Comparison of ENCODE assay signal across 6 cellular contexts in the genomic region with DNA sequence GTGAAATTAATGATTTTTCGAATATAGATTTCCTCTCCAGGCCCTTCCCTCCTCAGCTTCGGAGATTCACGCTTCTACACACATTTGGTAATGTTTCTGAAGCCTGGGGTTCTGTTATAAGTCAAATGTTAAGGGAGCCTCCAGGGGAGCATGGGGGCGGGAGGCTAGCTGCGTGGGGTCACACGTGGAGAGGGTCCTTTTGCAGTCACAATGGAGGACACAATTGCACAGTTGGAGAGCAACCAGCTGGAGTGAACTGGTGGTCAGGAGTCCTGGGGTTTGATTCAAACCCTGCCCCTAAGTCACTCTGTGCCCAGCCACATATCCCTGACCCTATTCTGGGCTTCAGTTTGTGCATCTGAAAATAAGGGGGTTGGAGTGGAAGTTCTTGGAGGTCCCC.
"Had no signal": no experiment of that assay in that cellular context is flagged by ENCODE, and none has a peak within 500 bp of the region (broad histone marks: within the 10 kb centered on the region; RNA-seq: fewer than 3 reads in every experiment).

No MANE protein-coding gene starts in this region.

- H3K9ac ChIP-seq: GM23248 had no signal

- H3K27ac ChIP-seq: GM23248, HL-60 had no signal

- H3K4me3 ChIP-seq: GM23248, HAP-1, K562 had no signal

- H3K27ac Mint-ChIP-seq: HFFc6 had no signal

- DNase-seq: GM23248, HFFc6, IMR-90 had no signal

- H3K4me3 Mint-ChIP-seq: HFFc6 had no signal

- H3K4me1 ChIP-seq: HAP-1 had no signal

- H2AFZ ChIP-seq: GM23248 had no signal

- H3K36me3 ChIP-seq: HAP-1 had no signal

- H3K9me3 ChIP-seq: HAP-1 had no signal
